Comparison of ENCODE assay signal across 2 cellular contexts in the genomic region with DNA sequence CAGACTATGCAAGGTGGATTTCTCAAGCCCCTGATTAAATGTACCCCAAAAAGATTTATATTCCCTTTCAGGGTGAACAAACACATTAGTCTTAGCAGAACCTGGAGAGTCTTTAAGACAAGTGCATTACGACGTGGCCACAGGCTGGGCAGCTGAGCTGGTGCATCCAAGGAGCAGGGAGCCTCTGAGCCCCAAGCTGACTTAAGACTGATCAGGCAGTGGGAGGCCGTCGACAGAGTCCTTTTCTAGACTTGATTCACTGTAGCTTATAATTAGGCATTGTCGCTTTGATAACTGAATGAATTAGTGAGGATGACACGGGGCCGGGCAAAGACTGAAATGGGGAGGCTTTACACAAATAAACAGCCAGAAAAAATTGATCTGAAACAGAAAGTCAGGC.
TF ChIP-seq lines count a peak whose summit lies in the region.

No MANE protein-coding gene starts in this region.

TF ChIP-seq in WTC11, 78 proteins besides CTCF, POLR2A, EP300 and RAD21:
- TF ChIP-seq PRDM15 (CRISPR knock-in tag; IDR thresholded peaks at IDR 0.05) (no peak), ZSCAN18 (CRISPR knock-in tag; IDR thresholded peaks at IDR 0.05) (no peak), E2F4 (CRISPR knock-in tag; IDR thresholded peaks at IDR 0.05; ENCODE audit: borderline replicate concordance, low read depth) (no peak), MYBL2 (CRISPR knock-in tag; IDR thresholded peaks at IDR 0.05) (no peak), KAT7 (CRISPR knock-in tag; IDR thresholded peaks at IDR 0.05; ENCODE audit: borderline replicate concordance) (no peak), NR3C1 (CRISPR knock-in tag; conservative IDR thresholded peaks at IDR 0.05; ENCODE audit: low read depth) (no peak), TCF7 (CRISPR knock-in tag; IDR thresholded peaks at IDR 0.05; ENCODE audit: low read depth) (no peak)

TF ChIP-seq in neural cell, 6 proteins besides CTCF, POLR2A, EP300 and RAD21 (continued from another document):
- TF ChIP-seq TAF1 (IDR thresholded peaks at IDR 0.05; ENCODE audit: low read depth) (no peak), POLR2AphosphoS5 (IDR thresholded peaks at IDR 0.05) (no peak), EZH2 (IDR thresholded peaks at IDR 0.05; ENCODE audit: borderline replicate concordance, insufficient read depth, low read length, poor library complexity, severe bottlenecking) (no peak), REST (IDR thresholded peaks at IDR 0.05; ENCODE audit: borderline replicate concordance) (no peak)
